In the genomic region with DNA sequence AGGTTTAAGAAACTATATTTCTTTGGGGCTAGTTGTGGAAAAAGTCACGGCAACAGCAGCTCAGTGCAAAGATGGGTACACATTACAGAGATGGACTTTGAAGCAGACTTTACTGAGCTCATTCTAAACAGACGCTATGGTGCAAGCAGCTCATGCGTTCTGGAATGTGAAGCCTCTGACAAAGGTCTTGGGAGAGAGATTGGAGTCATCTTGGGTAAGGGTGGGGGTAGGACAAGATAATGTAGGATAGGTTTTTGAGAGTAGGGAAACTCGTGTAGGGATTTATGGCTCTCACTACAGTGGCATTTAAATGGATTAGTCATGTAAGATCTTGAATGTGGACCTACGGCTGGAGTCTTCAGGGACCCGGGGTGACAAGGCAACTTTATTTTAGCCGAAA, we compare ENCODE assay signal across 17 cellular contexts. TPM values are rescaled to one million over a fixed set of nuclear protein-coding genes. Genes with fewer than 3 reads are reported as not detected.
DNase-seq lines count a peak whose midpoint lies in the region; ATAC-seq and TF ChIP-seq lines count a peak whose summit lies in the region.
"Had no signal": no experiment of that assay in that cellular context is flagged by ENCODE, and none has a peak within 500 bp of the region (broad histone marks: within the 10 kb centered on the region; RNA-seq: fewer than 3 reads in every experiment).

No MANE protein-coding gene starts in this region.

- H3K36me3 ChIP-seq in neural cell (ENCODE audit: insufficient read depth, low read length) = no peaks in the 10 kb centered on the region
- H3K36me3 ChIP-seq: BLaER1 treated with 17β-estradiol and CSF1 and Interleukin-3, amounts not matched to agents 10 nM and 100 nM; esophagus squamous epithelium; thoracic aorta had no signal

- DNase-seq in AG10803 (ENCODE audit: low read depth) = peak; percentile 88
- DNase-seq in NCI-H82 (lab: John Stamatoyannopoulos, UW) = peak; percentile 40
- peak; percentile 40 for DNase-seq in fibroblast of peridontal ligament (ENCODE audit: extremely low read depth)
- DNase-seq in T-helper 17 cell = no peak
- no peak for DNase-seq in NCI-H1694 treated with DMSO at 0.1 percent for 48 hours (lab: John Stamatoyannopoulos, UW)
- DNase-seq: activated T-cell treated with anti-CD3 and anti-CD28 coated beads, Interleukin-2, amount 50 U/mL, for 1 hour; amniotic stem cell; cortex of kidney; DMS79; esophagus squamous epithelium had no signal

- H3K27me3 ChIP-seq in neural cell (ENCODE audit: insufficient read depth, low read depth, low read length) = no peaks in the 10 kb centered on the region
- H3K27me3 ChIP-seq: BLaER1 treated with 17β-estradiol and CSF1 and Interleukin-3, amounts not matched to agents 10 nM and 100 nM had no signal

- H3K9me3 ChIP-seq in neural cell (ENCODE audit: low read length) = no peaks in the 10 kb centered on the region
- no peaks in the 10 kb centered on the region for H3K9me3 ChIP-seq in T-helper 17 cell (ENCODE audit: control insufficient read depth, low read length, poor library complexity, severe bottlenecking)
- H3K9me3 ChIP-seq: BLaER1 treated with 17β-estradiol and CSF1 and Interleukin-3, amounts not matched to agents 10 nM and 100 nM; esophagus squamous epithelium; thoracic aorta had no signal

- TF ChIP-seq EP300 in neural cell (conservative IDR thresholded peaks at IDR 0.05; ENCODE audit: poor library complexity, severe bottlenecking) = no peak

- no peak overlapping the region for H3K27ac ChIP-seq in neural cell (ENCODE audit: low read length)
- H3K27ac ChIP-seq: BLaER1 treated with 17β-estradiol and CSF1 and Interleukin-3, amounts not matched to agents 10 nM and 100 nM; parathyroid adenoma; thoracic aorta had no signal

- no peaks in the 10 kb centered on the region for H3K36me3 Mint-ChIP-seq in T-helper 17 cell (ENCODE audit: low read depth)
- H3K36me3 Mint-ChIP-seq: mesothelial cell of epicardium had no signal

- TF ChIP-seq CTCF in AG10803 (conservative IDR thresholded peaks at IDR 0.05; ENCODE audit: low read length) = no peak
- TF ChIP-seq CTCF in neural cell (IDR thresholded peaks at IDR 0.05; ENCODE audit: poor library complexity, severe bottlenecking) = no peak

- H3F3A ChIP-seq in neural cell (ENCODE audit: insufficient read depth, low read length, poor library complexity, severe bottlenecking) = peaks cover 4% of the 10 kb centered on the region

- no peaks in the 10 kb centered on the region for H4K20me1 ChIP-seq in neural cell (ENCODE audit: insufficient read depth)
- H4K20me1 ChIP-seq: BLaER1 treated with 17β-estradiol and CSF1 and Interleukin-3, amounts not matched to agents 10 nM and 100 nM had no signal

- H3K4me2 ChIP-seq in neural cell (ENCODE audit: low read length) = no peak overlapping the region
- H3K4me2 ChIP-seq: BLaER1 treated with 17β-estradiol and CSF1 and Interleukin-3, amounts not matched to agents 10 nM and 100 nM had no signal

- no peak overlapping the region for H3K27ac Mint-ChIP-seq in T-helper 17 cell
- H3K27ac Mint-ChIP-seq: mesothelial cell of epicardium had no signal

- no peak overlapping the region for H2AFZ ChIP-seq in neural cell (ENCODE audit: low read depth, low read length)
- H2AFZ ChIP-seq: parathyroid adenoma had no signal

- no peak overlapping the region for H3K9ac ChIP-seq in neural cell (ENCODE audit: low read length)
- H3K9ac ChIP-seq: BLaER1 treated with 17β-estradiol and CSF1 and Interleukin-3, amounts not matched to agents 10 nM and 100 nM; parathyroid adenoma had no signal

- no peak for ATAC-seq in T-helper 17 cell
- no peak for ATAC-seq in GM18505 (IDR thresholded peaks at IDR 0.05; ENCODE audit: unreplicated experiment)
- no peak for ATAC-seq in HG02588 (IDR thresholded peaks at IDR 0.05; ENCODE audit: unreplicated experiment)

- no peaks in the 10 kb centered on the region for H3K79me2 ChIP-seq in neural cell (replicated peaks; ENCODE audit: insufficient read depth, low read length)
- H3K79me2 ChIP-seq: parathyroid adenoma had no signal

- TF ChIP-seq POLR2A in GM18505 (IDR thresholded peaks at IDR 0.05; ENCODE audit: borderline replicate concordance, extremely low read depth, insufficient read depth, insufficient read length) = no peak

- H3K4me3 ChIP-seq in AG10803 (ENCODE audit: low read length) (peak overlapping the region; percentile 34), neural cell (ENCODE audit: low read length) (no peak overlapping the region)
- H3K4me3 ChIP-seq: BLaER1 treated with 17β-estradiol and CSF1 and Interleukin-3, amounts not matched to agents 10 nM and 100 nM; esophagus squamous epithelium; thoracic aorta had no signal

- H3K4me3 Mint-ChIP-seq in T-helper 17 cell = no peak overlapping the region
- H3K4me3 Mint-ChIP-seq: mesothelial cell of epicardium had no signal

- no peaks in the 10 kb centered on the region for H3K9me2 ChIP-seq in neural cell (ENCODE audit: insufficient read depth, low read length)

- H3K4me1 Mint-ChIP-seq in T-helper 17 cell = peaks cover 15% of the 10 kb centered on the region

- TF ChIP-seq RAD21 in neural cell (conservative IDR thresholded peaks at IDR 0.05) = no peak

- peaks cover 17% of the 10 kb centered on the region for H3K27me3 Mint-ChIP-seq in T-helper 17 cell

TF ChIP-seq in neural cell, 6 proteins besides CTCF, POLR2A, EP300 and RAD21:
- TF ChIP-seq POLR2AphosphoS5 (IDR thresholded peaks at IDR 0.05) = no peak
- TF ChIP-seq SMC3 (conservative IDR thresholded peaks at IDR 0.05; ENCODE audit: poor library complexity) = no peak
- TF ChIP-seq REST (IDR thresholded peaks at IDR 0.05; ENCODE audit: borderline replicate concordance) = no peak
- TF ChIP-seq TAF1 (IDR thresholded peaks at IDR 0.05; ENCODE audit: low read depth) = peak; percentile 24
TF ChIP-seq in neural cell: peak in this region for 1.

RNA-seq across cellular contexts. Expression of gene CLMP, which starts 36.2 kb away (rescaled TPM):
- 0.14 TPM in 1 of 2 replicates, not detected in the other for polyA plus RNA-seq in neural cell
- polyA minus RNA-seq in neural cell = 0.35 TPM in 1 of 2 replicates, not detected in the other
- under 1 TPM; 0.26 to 0.67 TPM for total RNA-seq in T-helper 17 cell

Comparison
In these comparisons a context has a peak if more than half of its experiments do, and no peak if none do; other contexts are left out.
1. DNase-seq: peak in AG10803 (single experiment), NCI-H82 (single experiment) and fibroblast of peridontal ligament (single experiment); none in T-helper 17 cell (0 of 3) and NCI-H1694 treated with DMSO at 0.1 percent for 48 hours (single experiment).